Comparison of ENCODE assay signal across 26 cellular contexts in the genomic region with DNA sequence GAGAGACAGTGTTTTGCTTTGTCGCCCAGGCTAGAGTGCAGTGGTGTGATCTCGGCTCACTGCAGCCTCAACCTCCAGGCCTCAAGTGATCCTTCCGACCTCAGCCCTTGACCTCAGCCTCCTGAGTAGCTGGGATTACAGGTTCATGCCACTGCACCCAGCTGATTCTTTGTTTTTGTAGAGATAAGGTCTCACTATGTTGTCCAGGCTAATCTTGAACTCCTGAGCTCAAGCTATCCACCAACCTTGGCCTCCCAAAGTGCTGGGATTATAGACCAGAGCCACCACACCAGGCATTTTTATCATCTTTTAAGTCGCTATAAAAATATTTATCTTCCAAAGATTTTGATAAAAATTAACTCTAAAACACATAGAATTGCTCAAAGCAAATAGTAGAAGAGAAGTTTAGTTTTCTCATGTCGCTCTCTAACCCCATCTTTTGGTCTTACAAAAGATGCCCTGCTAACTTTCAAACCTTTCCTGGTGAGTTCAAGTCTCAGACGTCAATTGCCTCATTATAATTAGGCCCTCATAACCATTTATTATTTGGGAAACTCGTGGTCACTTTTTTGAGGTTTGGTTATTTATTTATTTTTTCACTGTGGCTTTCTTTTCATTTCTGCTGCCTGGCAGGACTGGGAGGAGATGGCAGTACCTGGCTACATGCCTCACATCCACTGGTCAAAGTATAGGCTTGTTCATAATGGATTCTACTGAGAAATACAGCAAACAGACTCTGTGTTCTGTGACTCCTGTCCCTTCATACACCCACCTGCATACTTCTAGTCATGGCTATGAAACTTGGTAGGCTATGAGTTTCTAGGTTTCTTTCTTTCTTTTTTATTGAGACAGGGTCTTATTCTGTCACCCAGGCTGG. TPM values are rescaled to one million over a fixed set of nuclear protein-coding genes. Genes with fewer than 3 reads are reported as not detected.
"Had no signal": no experiment of that assay in that cellular context is flagged by ENCODE, and none has a peak within 500 bp of the region (broad histone marks: within the 10 kb centered on the region; RNA-seq: fewer than 3 reads in every experiment).

No MANE protein-coding gene starts in this region.

- FAIRE-seq: endometrium, keratinocyte, urothelium cell line had no signal

- H3K4me3 ChIP-seq: colonic mucosa, esophagus squamous epithelium, ovary, psoas muscle, skin epidermis, spleen, thoracic aorta, tibial nerve, upper lobe of left lung had no signal

- H3K27me3 ChIP-seq: colonic mucosa, esophagus squamous epithelium, ovary, spleen, tibial nerve, upper lobe of left lung had no signal

- DNase-seq: colonic mucosa; effector memory CD4-positive, alpha-beta T cell; erythroblast; esophagus squamous epithelium; foreskin melanocyte; naive thymus-derived CD8-positive, alpha-beta T cell; nephron progenitor cell; occipital lobe; ovary; psoas muscle; right cardiac atrium; spleen; stimulated activated CD4-positive, alpha-beta T cell treated with anti-CD3 and anti-CD28 coated beads, Interleukin-4, amount 100 ng/mL, for 4 hours; stimulated activated naive CD8-positive, alpha-beta T cell treated with anti-CD3 and anti-CD28 coated beads, Interleukin-15, Interleukin-2, amounts not matched to agents 100 U/mL and 50 U/mL, for 24 hours; upper lobe of left lung had no signal

- H3K36me3 ChIP-seq: colonic mucosa, esophagus squamous epithelium, ovary, spleen, thoracic aorta, tibial nerve, upper lobe of left lung had no signal

- H3K4me1 ChIP-seq: colonic mucosa, esophagus squamous epithelium, psoas muscle, spleen, tibial nerve, upper lobe of left lung had no signal

- H3K9me3 ChIP-seq: colonic mucosa, esophagus squamous epithelium, ovary, psoas muscle, spleen, thoracic aorta, tibial nerve, upper lobe of left lung had no signal

- ATAC-seq: naive thymus-derived CD8-positive, alpha-beta T cell; psoas muscle; right cardiac atrium; stimulated activated memory B cell treated with anti-CD40 and anti-IgM and Interleukin-4, amounts not matched to agents 10 μg/mL and 1 μg/mL and 100 μg/mL, for 72 hours; stimulated activated naive CD8-positive, alpha-beta T cell treated with anti-CD3 and anti-CD28 coated beads, Interleukin-15, Interleukin-2, amounts not matched to agents 100 U/mL and 50 U/mL, for 24 hours had no signal

- H3K27ac ChIP-seq: colonic mucosa, esophagus squamous epithelium, ovary, psoas muscle, skin epidermis, spleen, thoracic aorta, tibial nerve, upper lobe of left lung had no signal

RNA-seq across cellular contexts. Expression of a gene that starts 48.3 kb away (rescaled TPM):
- total RNA-seq: esophagus squamous epithelium, lower leg skin, lung microvascular endothelial cell, mesenteric fat pad, psoas muscle, renal cortical epithelial cell, thoracic aorta, tibial nerve had no signal
- polyA plus RNA-seq: keratinocyte, psoas muscle, right cardiac atrium had no signal
